8 cellular contexts compared by ENCODE assay signal in genomic region chr7:143381427-143382125, GRCh38. TPM values are rescaled to one million over a fixed set of nuclear protein-coding genes. Genes with fewer than 3 reads are reported as not detected.
DNase-seq lines count a peak whose midpoint lies in the region; ATAC-seq and TF ChIP-seq lines count a peak whose summit lies in the region.

No MANE protein-coding gene starts in this region.

- H3K4me3 Mint-ChIP-seq in activated CD8-positive, alpha-beta T cell treated with anti-CD3 and anti-CD28 coated beads for 36 hours: no peak overlapping the region

- peak; percentile 20 for ATAC-seq in GM19467 (IDR thresholded peaks at IDR 0.05; ENCODE audit: unreplicated experiment)
- peak; percentile 11 for ATAC-seq in HG03565 (IDR thresholded peaks at IDR 0.05; ENCODE audit: unreplicated experiment)
- ATAC-seq in activated CD8-positive, alpha-beta T cell treated with anti-CD3 and anti-CD28 coated beads for 36 hours: peak; percentile 2

- no peaks in the 10 kb centered on the region for H3K9me3 ChIP-seq in osteoblast (ENCODE audit: low read depth, low read length)

- intact Hi-C loops in activated CD8-positive, alpha-beta T cell treated with anti-CD3 and anti-CD28 coated beads for 36 hours (cut with micrococcal nuclease): no loop called here

- peak overlapping the region; percentile 86 for H3K27ac ChIP-seq in osteoblast (ENCODE audit: low read depth, low read length)

- H3K4me1 ChIP-seq in osteoblast (ENCODE audit: insufficient read depth, low read length): peaks cover 59% of the 10 kb centered on the region

- DNase-seq in DMS 273 treated with DMSO at 0.1 percent for 48 hours (lab: John Stamatoyannopoulos, UW): peak; percentile 47
- DNase-seq in activated CD8-positive, alpha-beta T cell treated with anti-CD3 and anti-CD28 coated beads for 36 hours: peak; percentile 41
- peak; percentile 78 for DNase-seq in glomerular visceral epithelial cell (ENCODE audit: extremely low spot score)
- DNase-seq in osteoblast (ENCODE audit: insufficient read length, low spot score, missing footprints): peak; percentile 92
- DNase-seq in OCI-M2 (lab: John Stamatoyannopoulos, UW; ENCODE audit: unreplicated experiment): no peak
- no peak for DNase-seq in SK-N-DZ (ENCODE audit: low spot score)

- no peaks in the 10 kb centered on the region for H3K36me3 Mint-ChIP-seq in activated CD8-positive, alpha-beta T cell treated with anti-CD3 and anti-CD28 coated beads for 36 hours (ENCODE audit: low read depth)

- H2AFZ ChIP-seq in osteoblast (ENCODE audit: low read length): no peak overlapping the region

- peak overlapping the region; percentile 92 for H3K4me2 ChIP-seq in osteoblast (ENCODE audit: insufficient read depth, low read length)

- H3K4me1 Mint-ChIP-seq in activated CD8-positive, alpha-beta T cell treated with anti-CD3 and anti-CD28 coated beads for 36 hours (ENCODE audit: low read depth): peaks cover 24% of the 10 kb centered on the region

- H3K79me2 ChIP-seq in osteoblast (ENCODE audit: insufficient read depth, low read length): peaks cover 65% of the 10 kb centered on the region

- no peaks in the 10 kb centered on the region for H3K27me3 Mint-ChIP-seq in activated CD8-positive, alpha-beta T cell treated with anti-CD3 and anti-CD28 coated beads for 36 hours

- H4K20me1 ChIP-seq in osteoblast (ENCODE audit: insufficient read depth, low read length): peaks cover 46% of the 10 kb centered on the region

- CTCF ChIA-PET in activated CD8-positive, alpha-beta T cell treated with anti-CD3 and anti-CD28 coated beads for 36 hours (lab: Charles Lee): interaction anchor here (0.8 to 2.4 kb wide), 5 partner anchors 25 to 141 kb away, joined by 3 to 6 read pairs (median 4); no protein-coding TSS in a partner anchor

- H3K27ac Mint-ChIP-seq in activated CD8-positive, alpha-beta T cell treated with anti-CD3 and anti-CD28 coated beads for 36 hours: peak overlapping the region; percentile 37

- no peaks in the 10 kb centered on the region for H3K9me3 Mint-ChIP-seq in activated CD8-positive, alpha-beta T cell treated with anti-CD3 and anti-CD28 coated beads for 36 hours

- POLR2A ChIA-PET in activated CD8-positive, alpha-beta T cell treated with anti-CD3 and anti-CD28 coated beads for 36 hours (lab: Charles Lee): interaction anchor here (0.7 to 1.6 kb wide), 5 partner anchors 9 to 76 kb away, joined by 3 to 4 read pairs (median 3); partner anchors contain the start of gene EPHA1

- peaks cover 41% of the 10 kb centered on the region for H3K36me3 ChIP-seq in osteoblast (ENCODE audit: insufficient read depth, low read length)

- no peak for TF ChIP-seq CTCF in activated CD8-positive, alpha-beta T cell treated with anti-CD3 and anti-CD28 coated beads for 36 hours (IDR thresholded peaks at IDR 0.05)
- TF ChIP-seq CTCF in osteoblast (IDR thresholded peaks at IDR 0.05; ENCODE audit: extremely low read depth, low read depth, low read length): no peak

- no peaks in the 10 kb centered on the region for H3K27me3 ChIP-seq in osteoblast (ENCODE audit: insufficient read depth, low read length)

- peak overlapping the region; percentile 87 for H3K4me3 ChIP-seq in osteoblast (ENCODE audit: insufficient read depth, low read length)

RNA-seq across cellular contexts. Expression of gene ZYX, which starts 0.4 kb away (rescaled TPM):
- total RNA-seq in activated CD8-positive, alpha-beta T cell treated with anti-CD3 and anti-CD28 coated beads for 36 hours: 100 to 1,000 TPM; 111 to 120 TPM
- total RNA-seq in osteoblast: 38.9 and 47.4 TPM in 2 replicates
- polyA plus RNA-seq in SK-N-DZ (2014; cell fraction: cytosol; rRNA removed): 10.1 and 11.9 TPM in 2 replicates
- polyA plus RNA-seq in SK-N-DZ (2014; cell fraction: nucleus; rRNA removed): 12.2 and 19.2 TPM in 2 replicates

RNA-seq across cellular contexts. Expression of gene FAM131B, which starts 19.1 kb away (rescaled TPM):
- total RNA-seq in activated CD8-positive, alpha-beta T cell treated with anti-CD3 and anti-CD28 coated beads for 36 hours: 1 to 10 TPM; 2.7 to 2.9 TPM
- 1.2 and 1.4 TPM in 2 replicates for total RNA-seq in osteoblast
- polyA plus RNA-seq in SK-N-DZ (2014; cell fraction: cytosol; rRNA removed): 12.0 and 14.0 TPM in 2 replicates
- polyA plus RNA-seq in SK-N-DZ (2014; cell fraction: nucleus; rRNA removed): 9.8 and 11.6 TPM in 2 replicates

RNA-seq across cellular contexts. Expression of gene EPHA1, which starts 27.1 kb away (rescaled TPM):
- 1 to 10 TPM; 2.4 to 2.8 TPM for total RNA-seq in activated CD8-positive, alpha-beta T cell treated with anti-CD3 and anti-CD28 coated beads for 36 hours
- not detected in 2 replicates for total RNA-seq in osteoblast
- polyA plus RNA-seq in SK-N-DZ (2014; cell fraction: cytosol; rRNA removed): not detected in 2 replicates
- not detected in 2 replicates for polyA plus RNA-seq in SK-N-DZ (2014; cell fraction: nucleus; rRNA removed)

Comparison
In these comparisons a context has a peak if more than half of its experiments do, and no peak if none do; other contexts are left out.
1. DNase-seq: peak in DMS 273 treated with DMSO at 0.1 percent for 48 hours (single experiment), activated CD8-positive, alpha-beta T cell treated with anti-CD3 and anti-CD28 coated beads for 36 hours (single experiment), glomerular visceral epithelial cell (single experiment) and osteoblast (single experiment); none in OCI-M2 (single experiment) and SK-N-DZ (single experiment).
2. Peak in every context shown above with its lines, with median percentiles within 50 percentile points of each other: ATAC-seq.